Comparison of ENCODE assay signal across 33 cellular contexts in the genomic region with DNA sequence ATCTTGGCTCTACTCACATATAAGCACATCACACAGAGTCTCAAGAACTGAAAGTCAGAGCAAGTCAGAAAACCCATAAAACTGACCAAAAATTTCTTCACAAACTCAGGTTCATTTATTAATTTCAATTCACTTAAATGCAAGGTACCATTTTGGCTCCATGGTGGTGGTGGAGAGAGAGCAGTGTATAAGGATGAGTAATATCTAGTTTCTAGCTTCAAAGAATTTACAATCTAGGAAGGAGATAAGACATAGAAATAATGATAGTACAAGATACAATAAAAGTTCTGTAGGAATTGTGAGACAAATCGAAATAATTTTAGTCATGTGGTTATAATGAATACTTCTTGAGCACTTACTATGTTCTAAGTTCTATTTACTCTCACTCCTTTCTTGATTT.
"Had no signal": no experiment of that assay in that cellular context is flagged by ENCODE, and none has a peak within 500 bp of the region (broad histone marks: within the 10 kb centered on the region; RNA-seq: fewer than 3 reads in every experiment).

No MANE protein-coding gene starts in this region.

- DNase-seq: Kasumi-1, MG63, MM.1S, MV-4-11, NCI-H1048, NCI-H1092, NCI-H1092 treated with DMSO at 0.1 percent for 48 hours, NCI-H1105, NCI-H1105 treated with DMSO at 0.1 percent for 48 hours, NCI-H1417, NCI-H1417 treated with DMSO at 0.1 percent for 48 hours, NCI-H1436, NCI-H1436 treated with DMSO at 0.1 percent for 48 hours, NCI-H146, NCI-H1694, NCI-H1694 treated with DMSO at 0.1 percent for 48 hours, NCI-H187, NCI-H187 treated with DMSO at 0.1 percent for 48 hours, NCI-H1930, NCI-H2029, NCI-H2029 treated with DMSO at 0.1 percent for 48 hours, NCI-H2081, NCI-H2081 treated with DMSO at 0.1 percent for 48 hours, NCI-H2107, NCI-H2171, NCI-H2171 treated with DMSO at 0.1 percent for 48 hours, NCI-H2227 treated with DMSO at 0.1 percent for 48 hours, NCI-H226, NCI-H345, NCI-H446, NCI-H446 treated with DMSO at 0.1 percent for 48 hours, NCI-H510A, NCI-H510A treated with DMSO at 0.1 percent for 48 hours had no signal

- H3K4me3 ChIP-seq: MG63 had no signal

- H3K9me3 ChIP-seq: MG63 had no signal

- H3K36me3 ChIP-seq: MG63 had no signal
